Comparison of ENCODE assay signal across 12 cellular contexts in the genomic region with DNA sequence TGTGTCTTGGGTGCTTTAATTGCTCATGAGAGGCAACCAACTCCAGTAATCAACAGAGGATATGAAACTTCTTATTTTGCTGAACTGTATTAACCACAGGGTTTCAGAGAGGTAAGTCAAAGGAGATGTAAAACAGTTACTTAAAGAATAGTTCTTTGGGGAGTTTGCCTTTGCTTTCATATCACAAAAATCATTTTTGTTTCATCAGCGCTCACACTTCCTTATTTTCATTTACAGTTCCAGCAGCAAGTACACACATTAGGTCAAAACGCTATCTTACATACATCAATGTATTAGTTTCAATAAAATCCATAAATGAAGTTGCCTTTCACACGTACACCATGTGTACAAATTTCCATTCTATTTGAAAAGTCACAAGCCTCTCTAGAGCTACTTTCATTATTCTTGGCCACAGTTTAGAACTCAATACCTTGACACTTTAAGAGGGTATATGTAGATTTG. TPM values are rescaled to one million over a fixed set of nuclear protein-coding genes. Genes with fewer than 3 reads are reported as not detected.
A peak's percentile ranks its signal among the peaks of the same experiment; 100 is the strongest.
DNase-seq lines count a peak whose midpoint lies in the region; ATAC-seq, FAIRE-seq and TF ChIP-seq lines count a peak whose summit lies in the region.
"Had no signal": no experiment of that assay in that cellular context is flagged by ENCODE, and none has a peak within 500 bp of the region (broad histone marks: within the 10 kb centered on the region; RNA-seq: fewer than 3 reads in every experiment).

No MANE protein-coding gene starts in this region.

- no peak overlapping the region for H3K4me3 ChIP-seq in stomach

- H3K27me3 Mint-ChIP-seq in T-cell = no peaks in the 10 kb centered on the region

- POLR2A ChIA-PET in T-cell (lab: Charles Lee) (interaction anchor here in 1 of 2 donors (0.8 kb wide), 1 partner anchor 50 kb away, joined by 3 read pairs; no protein-coding TSS in a partner anchor), HEK293T (lab: Yijun Ruan, JAX) (no interaction called here)

- TF ChIP-seq EP300 in stomach (IDR thresholded peaks at IDR 0.05) = no peak

- no peak for TF ChIP-seq CTCF in stomach (IDR thresholded peaks at IDR 0.05)

- peak overlapping the region in 1 of 5 donors; percentile 21 for H3K27ac ChIP-seq in stomach

- ATAC-seq in GM19035 (IDR thresholded peaks at IDR 0.05; ENCODE audit: unreplicated experiment) = peak; percentile 93
- ATAC-seq in HG03064 (IDR thresholded peaks at IDR 0.05; ENCODE audit: low read depth, unreplicated experiment) = peak; percentile 93
- ATAC-seq in T-cell (replicated peaks in 1 of 4) = peak; percentile 34 to 69 (median 64)
- ATAC-seq: Panc1 had no signal

- peak overlapping the region; percentile 78 to 85 for H3K27ac Mint-ChIP-seq in T-cell

- no peaks in the 10 kb centered on the region for H3K27me3 ChIP-seq in stomach

- peaks cover 30% of the 10 kb centered on the region for H3K36me3 Mint-ChIP-seq in T-cell

- DNase-seq in AML-193 (lab: John Stamatoyannopoulos, UW) (peak; percentile 10 to 53), T-cell (no peak), frontal cortex (ENCODE audit: low spot score in 2 of 2) (no peak), erythroblast (lab: John Stamatoyannopoulos, UW) (no peak), HEK293T (ENCODE audit: extremely low spot score) (no peak), stomach (no peak)
- DNase-seq: cortex of kidney, DMS153 had no signal

- intact Hi-C loops in stomach (cut with DNase I; ENCODE audit: low total_unique reads) = no loop called here

- H3K9me3 ChIP-seq in stomach = no peaks in the 10 kb centered on the region

- peaks cover 41 to 46% (median 44%) of the 10 kb centered on the region in 3 donors for H3K4me1 Mint-ChIP-seq in T-cell

- no peaks in the 10 kb centered on the region for H3K9me3 Mint-ChIP-seq in T-cell

- CTCF ChIA-PET in T-cell (lab: Charles Lee) = interaction anchor here in 1 of 2 donors (1.9 kb wide), 1 partner anchor 48 kb away, joined by 16 read pairs; no protein-coding TSS in a partner anchor
- CTCF ChIA-PET in HEK293T (lab: Yijun Ruan, JAX) = no interaction called here

- peak overlapping the region; percentile 22 to 62 (median 29) for H3K4me3 Mint-ChIP-seq in T-cell

- 64 to 78% (median 71%) methylated on average over 3 of the region's 3 CpGs for whole genome bisulfite sequencing in stomach, 5 donors

- FAIRE-seq in frontal cortex (lab: Jason Lieb, UNC) = no peak
- FAIRE-seq: urothelium cell line had no signal

- no peak for TF ChIP-seq POLR2A in erythroblast (IDR thresholded peaks at IDR 0.05; ENCODE audit: low read length)
- TF ChIP-seq POLR2A in stomach (IDR thresholded peaks at IDR 0.05) = no peak

- H3K36me3 ChIP-seq in stomach = no peaks in the 10 kb centered on the region

- no peaks in the 10 kb centered on the region for H3K4me1 ChIP-seq in stomach

TF ChIP-seq in HEK293T, 16 proteins besides CTCF, POLR2A, EP300 and RAD21:
- no peak for TF ChIP-seq FOXA1 (IDR thresholded peaks at IDR 0.05)
- no peak for TF ChIP-seq BHLHE40 (IDR thresholded peaks at IDR 0.05; ENCODE audit: borderline replicate concordance)
- TF ChIP-seq CTBP1 (IDR thresholded peaks at IDR 0.05; ENCODE audit: borderline replicate concordance) = no peak
- TF ChIP-seq, protein P1, sequence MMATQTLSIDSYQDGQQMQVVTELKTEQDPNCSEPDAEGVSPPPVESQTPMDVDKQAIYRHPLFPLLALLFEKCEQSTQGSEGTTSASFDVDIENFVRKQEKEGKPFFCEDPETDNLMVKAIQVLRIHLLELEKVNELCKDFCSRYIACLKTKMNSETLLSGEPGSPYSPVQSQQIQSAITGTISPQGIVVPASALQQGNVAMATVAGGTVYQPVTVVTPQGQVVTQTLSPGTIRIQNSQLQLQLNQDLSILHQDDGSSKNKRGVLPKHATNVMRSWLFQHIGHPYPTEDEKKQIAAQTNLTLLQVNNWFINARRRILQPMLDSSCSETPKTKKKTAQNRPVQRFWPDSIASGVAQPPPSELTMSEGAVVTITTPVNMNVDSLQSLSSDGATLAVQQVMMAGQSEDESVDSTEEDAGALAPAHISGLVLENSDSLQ (IDR thresholded peaks at IDR 0.05) = no peak
- TF ChIP-seq TARDBP (IDR thresholded peaks at IDR 0.05) = no peak
- TF ChIP-seq ZNF384 (IDR thresholded peaks at IDR 0.05) = no peak
- no peak for TF ChIP-seq SUZ12 (IDR thresholded peaks at IDR 0.05)
- no peak for TF ChIP-seq SP1 (IDR thresholded peaks at IDR 0.05)
- no peak for TF ChIP-seq ARNT (IDR thresholded peaks at IDR 0.05)
- TF ChIP-seq FOXK2 (IDR thresholded peaks at IDR 0.05) = no peak

RNA-seq across cellular contexts. Expression of a gene that starts 50.1 kb away (rescaled TPM):
- total RNA-seq in T-cell (10 to 100 TPM; 27.0 to 36.9 (median 28.8) TPM), frontal cortex (76.2 TPM), stomach (1 to 10 TPM in 4 of 5 donors, under 1 TPM in 1; 0.29 to 7.7 (median 2.9) TPM)
- polyA plus RNA-seq in stomach = 1 to 10 TPM in 1 of 3 donors, under 1 TPM in 2; 0.38 to 1.1 (median 0.44) TPM

Comparison
In these comparisons a context has a peak if more than half of its experiments do, and no peak if none do; other contexts are left out.
1. DNase-seq: peak in AML-193 (2 of 2); none in T-cell (0 of 34), frontal cortex (0 of 2), erythroblast (0 of 2), HEK293T (single experiment) and stomach (single experiment).
2. Peak in every context shown above with its lines, with median percentiles within 50 percentile points of each other: ATAC-seq.